13 cellular contexts compared by ENCODE assay signal in the genomic region with DNA sequence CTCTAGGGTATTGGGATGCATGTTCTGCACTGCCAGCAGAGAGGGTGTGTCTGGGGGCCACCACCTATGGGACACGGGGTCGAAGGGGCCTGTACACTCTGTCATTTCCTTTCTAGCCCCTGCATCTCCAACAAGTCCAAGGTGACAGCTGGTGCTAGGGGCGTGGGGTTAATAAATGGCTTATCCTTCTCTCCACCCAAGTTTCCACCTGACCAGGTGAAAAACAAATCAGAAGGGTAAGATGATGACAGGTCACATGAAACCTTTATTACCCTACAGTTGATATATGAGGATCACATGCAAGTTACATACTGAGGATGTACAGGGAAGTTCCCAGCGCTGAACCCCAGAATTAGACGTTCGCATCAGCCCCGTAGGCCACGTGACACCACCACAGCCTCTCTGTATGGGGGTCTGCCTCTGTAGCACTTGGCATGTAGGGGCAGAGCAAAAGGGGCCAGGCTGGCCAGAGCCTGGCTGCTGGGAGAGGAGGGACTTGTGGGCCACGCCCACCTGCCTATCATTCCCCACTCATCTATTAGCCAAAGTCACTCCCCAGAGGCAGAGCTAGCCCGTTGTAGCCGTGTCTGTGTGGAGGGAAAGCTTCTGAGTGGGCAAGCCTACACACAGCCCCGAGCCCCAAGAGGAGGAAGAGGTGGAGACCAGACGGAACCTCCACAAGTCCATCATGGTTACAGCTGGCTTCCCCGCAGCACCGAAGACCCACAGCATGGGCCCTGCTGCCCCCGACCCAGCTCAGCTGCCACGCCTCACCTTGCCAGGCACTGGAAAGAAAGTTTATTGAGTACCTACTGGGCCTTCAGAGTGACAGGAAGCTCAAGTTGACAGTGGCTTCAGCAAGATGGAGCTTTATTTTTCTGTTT. TPM values are rescaled to one million over a fixed set of nuclear protein-coding genes. Genes with fewer than 3 reads are reported as not detected.
DNase-seq lines count a peak whose midpoint lies in the region; ATAC-seq, FAIRE-seq and TF ChIP-seq lines count a peak whose summit lies in the region.
"Had no signal": no experiment of that assay in that cellular context is flagged by ENCODE, and none has a peak within 500 bp of the region (broad histone marks: within the 10 kb centered on the region; RNA-seq: fewer than 3 reads in every experiment).

No MANE protein-coding gene starts in this region.

- no peak overlapping the region for H2BK5ac ChIP-seq in IMR-90 (ENCODE audit: low read depth, low read length, poor library complexity, severe bottlenecking)
- H2BK5ac ChIP-seq in mesendoderm (ENCODE audit: low read length) = no peak overlapping the region

- peaks cover 5 to 13% of the 10 kb centered on the region in 2 donors for H3K4me1 Mint-ChIP-seq in stimulated activated naive B cell treated with anti-CD40 and anti-IgM and Interleukin-4, amounts not matched to agents 10 μg/mL and 1 μg/mL and 100 μg/mL, for 72 hours

- no peaks in the 10 kb centered on the region for H3K27me3 Mint-ChIP-seq in stimulated activated naive B cell treated with anti-CD40 and anti-IgM and Interleukin-4, amounts not matched to agents 10 μg/mL and 1 μg/mL and 100 μg/mL, for 72 hours

- H4K91ac ChIP-seq in IMR-90 (ENCODE audit: insufficient read depth, low read depth, low read length) = no peak overlapping the region

- dilution Hi-C loops in IMR-90 (cut with HindIII; ENCODE audit: low sequenced_read_pairs, unreplicated experiment) = no loop called here

- POLR2A ChIA-PET in IMR-90 (lab: Charles Lee; ENCODE audit: unreplicated experiment) = no interaction called here
- POLR2A ChIA-PET in K562 (lab: Yijun Ruan, JAX) = interaction anchor here (0.6 to 2.8 kb wide), 3 partner anchors 9 to 22 kb away, joined by 3 to 14 read pairs (median 6); partner anchors contain the start of gene RABL6

- H3K4me3 ChIP-seq in IMR-90 (ENCODE audit: insufficient read depth, low read depth, low read length) = no peak overlapping the region
- no peak overlapping the region for H3K4me3 ChIP-seq in K562
- no peak overlapping the region for H3K4me3 ChIP-seq in osteoblast (ENCODE audit: insufficient read depth, low read length)
- H3K4me3 ChIP-seq in mesendoderm (ENCODE audit: low read length) = no peak overlapping the region
- H3K4me3 ChIP-seq: esophagus muscularis mucosa had no signal

- H3K27ac Mint-ChIP-seq in stimulated activated naive B cell treated with anti-CD40 and anti-IgM and Interleukin-4, amounts not matched to agents 10 μg/mL and 1 μg/mL and 100 μg/mL, for 72 hours = no peak overlapping the region

- H3K79me1 ChIP-seq in IMR-90 (ENCODE audit: low read depth in 1 of 2, low read length in 2 of 2) = peaks cover 3 to 24% of the 10 kb centered on the region in 2 experiments; a peak in 3 of 4 replicates
- H3K79me1 ChIP-seq in mesendoderm (ENCODE audit: low read length) = peaks cover 2% of the 10 kb centered on the region

- peak; percentile 87 for FAIRE-seq in K562 (lab: Jason Lieb, UNC)

- no TSS peak for BruUV-seq in IMR-90 (replicated peaks; lab: Mats Ljungman, UMichigan)
- BruUV-seq in K562 (replicated peaks; lab: Mats Ljungman, UMichigan) = no TSS peak

- no peak for TF ChIP-seq CTCF in IMR-90 (conservative IDR thresholded peaks at IDR 0.05; ENCODE audit: low read depth, low read length)
- TF ChIP-seq CTCF in K562 (IDR thresholded peaks at IDR 0.05 in 2 of 3, conservative IDR thresholded peaks at IDR 0.05 in 1 of 3; ENCODE audit: insufficient read depth in 2 of 3, low read depth in 1 of 3, low read length in 3 of 3) = no peak
- TF ChIP-seq CTCF in osteoblast (IDR thresholded peaks at IDR 0.05; ENCODE audit: extremely low read depth, low read depth, low read length) = no peak

- H2BK120ac ChIP-seq in IMR-90 (ENCODE audit: low read depth, low read length) (no peak overlapping the region), mesendoderm (ENCODE audit: low read depth, low read length) (no peak overlapping the region)

- H3K79me2 ChIP-seq in K562 (ENCODE audit: control insufficient read depth, insufficient read depth, low read length) = peaks cover 19% of the 10 kb centered on the region
- H3K79me2 ChIP-seq in osteoblast (ENCODE audit: insufficient read depth, low read length) = peaks cover 11% of the 10 kb centered on the region
- no peaks in the 10 kb centered on the region for H3K79me2 ChIP-seq in mesendoderm (ENCODE audit: control insufficient read depth, insufficient read depth, low read length)

- no peak overlapping the region for H3K56ac ChIP-seq in IMR-90 (ENCODE audit: extremely low read depth, insufficient read depth, low read length)
- H3K56ac ChIP-seq in mesendoderm (ENCODE audit: low read length) = no peak overlapping the region

- H3K4me1 ChIP-seq in IMR-90 (ENCODE audit: control insufficient read depth, insufficient read depth, low read length) = peaks cover 8% of the 10 kb centered on the region
- H3K4me1 ChIP-seq in K562 (replicated peaks in 1 of 2; ENCODE audit: control insufficient read depth in 2 of 2, insufficient read depth in 2 of 2, low read length in 2 of 2) = peaks cover 56 to 58% of the 10 kb centered on the region in 2 experiments
- peaks cover 15% of the 10 kb centered on the region for H3K4me1 ChIP-seq in osteoblast (ENCODE audit: insufficient read depth, low read length)
- peaks cover 6% of the 10 kb centered on the region for H3K4me1 ChIP-seq in mesendoderm (ENCODE audit: control insufficient read depth, low read depth, low read length)

- H2BK20ac ChIP-seq in IMR-90 (ENCODE audit: low read depth, low read length) = no peak overlapping the region

- H3K9me1 ChIP-seq in IMR-90 (ENCODE audit: insufficient read depth, low read length) = no peaks in the 10 kb centered on the region
- peaks cover 4% of the 10 kb centered on the region for H3K9me1 ChIP-seq in K562 (ENCODE audit: control insufficient read depth, insufficient read depth, low read length)

- H3K36me3 ChIP-seq in IMR-90 (ENCODE audit: control insufficient read depth, insufficient read depth, low read length) (peaks cover 8% of the 10 kb centered on the region; the same call in 1 of the 2 replicates), K562 (ENCODE audit: control insufficient read depth, insufficient read depth, low read length) (peaks cover 18% of the 10 kb centered on the region; the same call in 1 of the 3 replicates), osteoblast (ENCODE audit: insufficient read depth, low read length) (peaks cover 6% of the 10 kb centered on the region), mesendoderm (ENCODE audit: control insufficient read depth, insufficient read depth, low read length) (no peaks in the 10 kb centered on the region)

- TF ChIP-seq RAD21 in IMR-90 (IDR thresholded peaks at IDR 0.05; ENCODE audit: low read length) (no peak), K562 (CRISPR knock-in tag; conservative IDR thresholded peaks at IDR 0.05 in 1 of 2, IDR thresholded peaks at IDR 0.05 in 1 of 2) (no peak)

- H3K27me3 ChIP-seq in IMR-90 (ENCODE audit: control insufficient read depth, insufficient read depth, low read length) = peaks cover 4% of the 10 kb centered on the region; the same call in 1 of the 2 replicates
- no peaks in the 10 kb centered on the region for H3K27me3 ChIP-seq in K562 (ENCODE audit: control insufficient read depth in 2 of 2, insufficient read depth in 2 of 2, low read length in 2 of 2)
- peaks cover 21% of the 10 kb centered on the region for H3K27me3 ChIP-seq in osteoblast (ENCODE audit: insufficient read depth, low read length)
- no peaks in the 10 kb centered on the region for H3K27me3 ChIP-seq in mesendoderm (ENCODE audit: insufficient read depth, low read length, poor library complexity)

- CTCF ChIA-PET in IMR-90 (lab: Yijun Ruan, JAX) (no interaction called here), K562 (lab: Yijun Ruan, JAX; ENCODE audit: low intra/inter-chr PET ratio) (no interaction called here)

- peak overlapping the region in 1 of 2 donors; percentile 16 for H3K4me3 Mint-ChIP-seq in stimulated activated naive B cell treated with anti-CD40 and anti-IgM and Interleukin-4, amounts not matched to agents 10 μg/mL and 1 μg/mL and 100 μg/mL, for 72 hours

- H2BK15ac ChIP-seq in IMR-90 (ENCODE audit: low read depth, low read length) (no peak overlapping the region), mesendoderm (replicated peaks; ENCODE audit: low read depth) (no peak overlapping the region)

- H2AFZ ChIP-seq in IMR-90 (replicated peaks; ENCODE audit: low read length, poor library complexity) (no peak overlapping the region), K562 (ENCODE audit: low read depth, low read length) (no peak overlapping the region), osteoblast (ENCODE audit: low read length) (no peak overlapping the region)

- no peak overlapping the region for H4K5ac ChIP-seq in IMR-90 (ENCODE audit: low read depth, low read length)
- H4K5ac ChIP-seq in mesendoderm (ENCODE audit: low read length) = no peak overlapping the region

- in situ Hi-C loops in IMR-90 (cut with MboI; ENCODE audit: low sequenced_read_pairs) (no loop called here), K562 (cut with MboI) (loop anchor here (25.0 kb wide), 1 partner anchor 444 kb away; the partner anchor contains the start of genes CYSRT1, RNF224, SLC34A3 and TUBB4B)

- H4K20me1 ChIP-seq in IMR-90 (ENCODE audit: insufficient read depth, low read length) = peaks cover 14% of the 10 kb centered on the region
- peaks cover 5% of the 10 kb centered on the region; the same call in 1 of the 2 replicates for H4K20me1 ChIP-seq in K562 (replicated peaks; ENCODE audit: control insufficient read depth, insufficient read depth, low read length)
- H4K20me1 ChIP-seq in osteoblast (ENCODE audit: insufficient read depth, low read length) = peaks cover 18% of the 10 kb centered on the region

- H3K18ac ChIP-seq in IMR-90 (ENCODE audit: low read depth, low read length) (no peak overlapping the region), mesendoderm (ENCODE audit: low read length) (no peak overlapping the region)

- no peak for ATAC-seq in IMR-90 (ENCODE audit: low read depth)
- peak; percentile 34 for ATAC-seq in K562
- no peak for ATAC-seq in stimulated activated naive B cell treated with anti-CD40 and anti-IgM and Interleukin-4, amounts not matched to agents 10 μg/mL and 1 μg/mL and 100 μg/mL, for 72 hours (replicated peaks)
- ATAC-seq: Right ventricle myocardium inferior had no signal

- TF ChIP-seq EP300 in K562 (IDR thresholded peaks at IDR 0.05; ENCODE audit: low read length) = no peak

- TF ChIP-seq POLR2A in IMR-90 (IDR thresholded peaks at IDR 0.05; ENCODE audit: low read depth, low read length) = no peak
- TF ChIP-seq POLR2A in K562 (conservative IDR thresholded peaks at IDR 0.05) = no peak

- H3K27ac ChIP-seq in IMR-90 (ENCODE audit: insufficient read depth, low read length) = no peak overlapping the region
- no peak overlapping the region for H3K27ac ChIP-seq in K562 (ENCODE audit: extremely low read depth, low read depth, low read length)
- H3K27ac ChIP-seq in osteoblast (ENCODE audit: low read depth, low read length) = no peak overlapping the region
- H3K27ac ChIP-seq in mesendoderm (ENCODE audit: low read depth, low read length) = no peak overlapping the region

- DNase-seq in NCI-H748 (lab: John Stamatoyannopoulos, UW; ENCODE audit: unreplicated experiment) (peak; percentile 27), NCI-H748 treated with DMSO at 0.1 percent for 48 hours (lab: John Stamatoyannopoulos, UW) (no peak), IMR-90 (no peak), K562 (ENCODE audit: extremely low read depth in 1 of 4, low spot score in 3 of 4) (peak; percentile 42 to 84 (median 50)), osteoblast (ENCODE audit: insufficient read length, low spot score, missing footprints) (peak; percentile 42), mesendoderm (no peak), T-helper 9 cell (no peak)
- no peak for DNase-seq in stimulated activated naive B cell treated with anti-CD40 and anti-IgM and Interleukin-4, amounts not matched to agents 10 μg/mL and 1 μg/mL and 100 μg/mL, for 72 hours
- DNase-seq: activated T-cell treated with anti-CD3 and anti-CD28 coated beads, Interleukin-2, amount 50 U/mL, for 48 hours; central memory CD4-positive, alpha-beta T cell; NCI-H345 had no signal

- H3K9me3 ChIP-seq in IMR-90 (ENCODE audit: control insufficient read depth, insufficient read depth, low read length) (no peaks in the 10 kb centered on the region), K562 (replicated peaks; ENCODE audit: control insufficient read depth, insufficient read depth, low read depth, low read length) (no peaks in the 10 kb centered on the region), osteoblast (ENCODE audit: low read depth, low read length) (no peaks in the 10 kb centered on the region)
- H3K9me3 ChIP-seq: esophagus muscularis mucosa had no signal

- H3K9me3 Mint-ChIP-seq in stimulated activated naive B cell treated with anti-CD40 and anti-IgM and Interleukin-4, amounts not matched to agents 10 μg/mL and 1 μg/mL and 100 μg/mL, for 72 hours = no peaks in the 10 kb centered on the region

- H4K8ac ChIP-seq in IMR-90 (ENCODE audit: low read depth in 2 of 2, low read length in 2 of 2) (no peak overlapping the region), mesendoderm (ENCODE audit: low read depth, low read length) (no peak overlapping the region)

- no peak overlapping the region for H3K4ac ChIP-seq in IMR-90 (ENCODE audit: low read depth, low read length)
- H3K4ac ChIP-seq in mesendoderm (ENCODE audit: low read depth, low read length) = no peak overlapping the region

- H3K9ac ChIP-seq in IMR-90 (ENCODE audit: low read depth, low read length) (no peak overlapping the region), K562 (ENCODE audit: insufficient read depth in 1 of 2, low read depth in 2 of 2, low read length in 2 of 2) (peak overlapping the region in 1 of 2 experiments; percentile 93; a peak in 1 of 4 replicates), mesendoderm (ENCODE audit: low read length) (no peak overlapping the region)

- peak overlapping the region; percentile 44; the same call in 1 of the 2 replicates for H2AK5ac ChIP-seq in IMR-90 (ENCODE audit: low read depth, low read length)
- no peak overlapping the region for H2AK5ac ChIP-seq in mesendoderm (ENCODE audit: low read length)

- H3K4me2 ChIP-seq in IMR-90 (ENCODE audit: low read depth, low read length) (no peak overlapping the region), K562 (ENCODE audit: insufficient read depth, low read length) (peak overlapping the region; percentile 32; the same call in 1 of the 2 replicates), osteoblast (ENCODE audit: insufficient read depth, low read length) (no peak overlapping the region), mesendoderm (ENCODE audit: low read length) (no peak overlapping the region)

- no CpG with 5 or more reads among the region's 17 CpGs for WGBS in IMR-90 (ENCODE audit: extremely low coverage in 2 of 2, insufficient read length in 1 of 2), 2 experiments
- WGBS in K562 (ENCODE audit: insufficient coverage, low coverage, missing lambda C conversion rate) = 43% methylated on average over 15 of the region's 17 CpGs
- no CpG with 5 or more reads among the region's 17 CpGs for WGBS in mesendoderm (ENCODE audit: extremely low coverage, insufficient coverage, low lambda C conversion rate)

- H3K14ac ChIP-seq in IMR-90 (replicated peaks; ENCODE audit: low read depth, low read length) = no peak overlapping the region

- peaks cover 0 to 13% of the 10 kb centered on the region in 2 donors for H3K36me3 Mint-ChIP-seq in stimulated activated naive B cell treated with anti-CD40 and anti-IgM and Interleukin-4, amounts not matched to agents 10 μg/mL and 1 μg/mL and 100 μg/mL, for 72 hours

- intact Hi-C loops in IMR-90 (cut with micrococcal nuclease) = no loop called here
- intact Hi-C loops in K562 (cut with micrococcal nuclease) = no loop called here

- H3K23ac ChIP-seq in IMR-90 (ENCODE audit: low read depth, low read length) = no peak overlapping the region
- no peak overlapping the region for H3K23ac ChIP-seq in mesendoderm (ENCODE audit: low read length)

- H2AK9ac ChIP-seq in IMR-90 (replicated peaks; ENCODE audit: low read depth, low read length, poor library complexity) = no peak overlapping the region

RNA-seq across cellular contexts. Expression of gene TMEM141, which starts 2.2 kb away (rescaled TPM):
- 37.2 and 39.1 TPM in 2 replicates for total RNA-seq in IMR-90 (2012; rRNA removed)
- polyA plus RNA-seq in IMR-90 (2012; rRNA removed) = 72.6 and 77.8 TPM in 2 replicates
- 34.8 and 74.5 TPM in 2 replicates for polyA plus RNA-seq in IMR-90 (2012; cell fraction: cytosol; rRNA removed)
- polyA plus RNA-seq in IMR-90 (2012; cell fraction: nucleus; rRNA removed; ENCODE audit: low replicate concordance) = 41.7 and 43.6 TPM in 2 replicates
- total RNA-seq in K562 (2011; cell fraction: chromatin; rRNA removed; ENCODE audit: low replicate concordance) = 14.3 and 58.8 TPM in 2 replicates
- total RNA-seq in K562 (2011; cell fraction: nucleolus; rRNA removed) = 81.7 and 85.9 TPM in 2 replicates
- 50.0 and 50.2 TPM in 2 replicates for total RNA-seq in K562 (2011; cell fraction: nucleoplasm; rRNA removed)
- 113 and 143 TPM in 2 replicates for total RNA-seq in K562 (2014; rRNA removed)
- total RNA-seq in K562 (2014; rRNA removed; fragmentation: Illumina TruSeq; extraction: Trizol) = 36.2 and 53.6 TPM in 2 replicates
- total RNA-seq in K562 (2015; rRNA removed; fragmentation: Illumina TruSeq; extraction: Trizol) = 68.9 and 69.5 TPM in 2 replicates
- total RNA-seq in K562 (2021) = 78.7 and 94.7 TPM in 2 replicates
- 74.8 and 80.1 TPM in 2 replicates for polyA plus RNA-seq in K562 (2011; rRNA removed)
- 132 and 164 TPM in 2 replicates for polyA plus RNA-seq in K562 (2011; cell fraction: cytosol; rRNA removed)
- 87.8 and 100 TPM in 2 replicates for polyA plus RNA-seq in K562 (2011; cell fraction: nucleus; rRNA removed)
- polyA plus RNA-seq in K562 (2012) = 76.7 and 87.0 TPM in 2 replicates
- polyA plus RNA-seq in K562 (2014; fragmentation: Illumina TruSeq; extraction: Trizol) = 110 and 112 TPM in 2 replicates
- 10 to 100 TPM; 21.5 to 35.8 TPM for polyA plus RNA-seq in K562 (2014; fragmentation: Nextera tagmentation; extraction: Ambion mirVana)
- 123 and 134 TPM in 2 replicates for polyA plus RNA-seq in K562 (2014; rRNA removed)
- polyA minus RNA-seq in K562 (2011; rRNA and poly(A)+ RNA removed) = 10.4 and 13.4 TPM in 2 replicates
- polyA minus RNA-seq in K562 (2011; cell fraction: cytosol; rRNA and poly(A)+ RNA removed) = 13.7 and 16.5 TPM in 2 replicates
- polyA minus RNA-seq in K562 (2011; cell fraction: nucleus; rRNA and poly(A)+ RNA removed) = 31.6 and 42.7 TPM in 2 replicates
- 31.8 and 39.8 TPM in 2 replicates for total RNA-seq in osteoblast
- 29.9 TPM for polyA plus RNA-seq in mesendoderm (2013, experiment 1 of 2)
- polyA plus RNA-seq in mesendoderm (2013, experiment 2 of 2) = 29.3 TPM

RNA-seq across cellular contexts. Expression of gene CCDC183, which starts 2.8 kb away (rescaled TPM):
- total RNA-seq in IMR-90 (2012; rRNA removed) (under 0.01 TPM in 1 of 2 replicates, not detected in the other), K562 (2014; rRNA removed) (0.12 TPM in 1 of 2 replicates, not detected in the other), K562 (2014; rRNA removed; fragmentation: Illumina TruSeq; extraction: Trizol) (not detected in 2 replicates), K562 (2015; rRNA removed; fragmentation: Illumina TruSeq; extraction: Trizol) (0.19 and 0.22 TPM in 2 replicates), K562 (2021) (0.29 and 0.54 TPM in 2 replicates), osteoblast (under 0.01 TPM in 1 of 2 replicates, not detected in the other)
- polyA plus RNA-seq in IMR-90 (2012; rRNA removed) (0.29 and 0.44 TPM in 2 replicates), K562 (2011; rRNA removed) (0.60 and 0.65 TPM in 2 replicates), K562 (2014; fragmentation: Illumina TruSeq; extraction: Trizol) (0.12 and 0.33 TPM in 2 replicates), K562 (2014; fragmentation: Nextera tagmentation; extraction: Ambion mirVana) (not detected), K562 (2014; rRNA removed) (0.21 and 1.7 TPM in 2 replicates)
- polyA plus RNA-seq in IMR-90 (2012; cell fraction: cytosol; rRNA removed) = 0.45 TPM in 1 of 2 replicates, not detected in the other
- 5.5 and 7.3 TPM in 2 replicates for polyA plus RNA-seq in IMR-90 (2012; cell fraction: nucleus; rRNA removed; ENCODE audit: low replicate concordance)
- total RNA-seq in K562 (2011; cell fraction: chromatin; rRNA removed; ENCODE audit: low replicate concordance) = 2.0 and 6.7 TPM in 2 replicates
- total RNA-seq in K562 (2011; cell fraction: nucleolus; rRNA removed) = 1.2 and 2.7 TPM in 2 replicates
- 1.7 and 3.0 TPM in 2 replicates for total RNA-seq in K562 (2011; cell fraction: nucleoplasm; rRNA removed)
- 0.27 and 0.30 TPM in 2 replicates for polyA plus RNA-seq in K562 (2011; cell fraction: cytosol; rRNA removed)
- 8.9 and 13.6 TPM in 2 replicates for polyA plus RNA-seq in K562 (2011; cell fraction: nucleus; rRNA removed)
- 0.96 and 3.6 TPM in 2 replicates for polyA plus RNA-seq in K562 (2012)
- not detected in 2 replicates for polyA minus RNA-seq in K562 (2011; rRNA and poly(A)+ RNA removed)
- not detected in 2 replicates for polyA minus RNA-seq in K562 (2011; cell fraction: cytosol; rRNA and poly(A)+ RNA removed)
- polyA minus RNA-seq in K562 (2011; cell fraction: nucleus; rRNA and poly(A)+ RNA removed) = 1.1 and 1.6 TPM in 2 replicates
- polyA plus RNA-seq in mesendoderm (2013, experiment 1 of 2) = 0.17 TPM
- 0.25 TPM for polyA plus RNA-seq in mesendoderm (2013, experiment 2 of 2)

RNA-seq across cellular contexts. Expression of gene RABL6, which starts 14.4 kb away (rescaled TPM):
- total RNA-seq in IMR-90 (2012; rRNA removed) = 43.9 and 47.5 TPM in 2 replicates
- 37.1 and 40.4 TPM in 2 replicates for polyA plus RNA-seq in IMR-90 (2012; rRNA removed)
- 20.9 and 39.1 TPM in 2 replicates for polyA plus RNA-seq in IMR-90 (2012; cell fraction: cytosol; rRNA removed)
- polyA plus RNA-seq in IMR-90 (2012; cell fraction: nucleus; rRNA removed; ENCODE audit: low replicate concordance) = 60.9 and 121 TPM in 2 replicates
- 250 and 572 TPM in 2 replicates for total RNA-seq in K562 (2011; cell fraction: chromatin; rRNA removed; ENCODE audit: low replicate concordance)
- total RNA-seq in K562 (2011; cell fraction: nucleolus; rRNA removed) = 321 and 330 TPM in 2 replicates
- total RNA-seq in K562 (2011; cell fraction: nucleoplasm; rRNA removed) = 231 and 237 TPM in 2 replicates
- total RNA-seq in K562 (2014; rRNA removed) = 141 and 154 TPM in 2 replicates
- total RNA-seq in K562 (2014; rRNA removed; fragmentation: Illumina TruSeq; extraction: Trizol) = 34.2 and 44.6 TPM in 2 replicates
- 84.5 and 85.0 TPM in 2 replicates for total RNA-seq in K562 (2015; rRNA removed; fragmentation: Illumina TruSeq; extraction: Trizol)
- 165 and 181 TPM in 2 replicates for total RNA-seq in K562 (2021)
- polyA plus RNA-seq in K562 (2011; rRNA removed) = 109 and 142 TPM in 2 replicates
- polyA plus RNA-seq in K562 (2011; cell fraction: cytosol; rRNA removed) = 89.0 and 119 TPM in 2 replicates
- polyA plus RNA-seq in K562 (2011; cell fraction: nucleus; rRNA removed) = 341 and 396 TPM in 2 replicates
- 134 and 138 TPM in 2 replicates for polyA plus RNA-seq in K562 (2012)
- polyA plus RNA-seq in K562 (2014; fragmentation: Illumina TruSeq; extraction: Trizol) = 68.9 and 82.6 TPM in 2 replicates
- 1 to 10 TPM; 5.6 to 6.4 TPM for polyA plus RNA-seq in K562 (2014; fragmentation: Nextera tagmentation; extraction: Ambion mirVana)
- polyA plus RNA-seq in K562 (2014; rRNA removed) = 121 and 124 TPM in 2 replicates
- polyA minus RNA-seq in K562 (2011; rRNA and poly(A)+ RNA removed) = 64.4 and 75.7 TPM in 2 replicates
- polyA minus RNA-seq in K562 (2011; cell fraction: cytosol; rRNA and poly(A)+ RNA removed) = 71.6 and 75.2 TPM in 2 replicates
- polyA minus RNA-seq in K562 (2011; cell fraction: nucleus; rRNA and poly(A)+ RNA removed) = 89.1 and 116 TPM in 2 replicates
- total RNA-seq in osteoblast = 64.2 and 64.8 TPM in 2 replicates
- 81.0 TPM for polyA plus RNA-seq in mesendoderm (2013, experiment 1 of 2)
- polyA plus RNA-seq in mesendoderm (2013, experiment 2 of 2) = 80.3 TPM

RNA-seq across cellular contexts. Expression of gene LCN15, which starts 29.0 kb away (rescaled TPM):
- total RNA-seq in IMR-90 (2012; rRNA removed) = not detected in 2 replicates
- not detected in 2 replicates for polyA plus RNA-seq in IMR-90 (2012; rRNA removed)
- polyA plus RNA-seq in IMR-90 (2012; cell fraction: cytosol; rRNA removed) = not detected in 2 replicates
- not detected in 2 replicates for polyA plus RNA-seq in IMR-90 (2012; cell fraction: nucleus; rRNA removed; ENCODE audit: low replicate concordance)
- total RNA-seq in K562 (2011; cell fraction: chromatin; rRNA removed; ENCODE audit: low replicate concordance) = 0.37 TPM in 1 of 2 replicates, not detected in the other
- total RNA-seq in K562 (2011; cell fraction: nucleolus; rRNA removed) = 0.13 and 0.33 TPM in 2 replicates
- 0.22 and 0.38 TPM in 2 replicates for total RNA-seq in K562 (2011; cell fraction: nucleoplasm; rRNA removed)
- not detected in 2 replicates for total RNA-seq in K562 (2014; rRNA removed)
- total RNA-seq in K562 (2014; rRNA removed; fragmentation: Illumina TruSeq; extraction: Trizol) = not detected in 2 replicates
- not detected in 2 replicates for total RNA-seq in K562 (2015; rRNA removed; fragmentation: Illumina TruSeq; extraction: Trizol)
- total RNA-seq in K562 (2021) = not detected in 2 replicates
- polyA plus RNA-seq in K562 (2011; rRNA removed) = 0.11 TPM in 1 of 2 replicates, not detected in the other
- polyA plus RNA-seq in K562 (2011; cell fraction: cytosol; rRNA removed) = 0.15 and 0.18 TPM in 2 replicates
- 0.30 and 0.37 TPM in 2 replicates for polyA plus RNA-seq in K562 (2011; cell fraction: nucleus; rRNA removed)
- 0.24 TPM in 1 of 2 replicates, not detected in the other for polyA plus RNA-seq in K562 (2012)
- not detected in 2 replicates for polyA plus RNA-seq in K562 (2014; fragmentation: Illumina TruSeq; extraction: Trizol)
- polyA plus RNA-seq in K562 (2014; fragmentation: Nextera tagmentation; extraction: Ambion mirVana) = not detected
- 0.13 and 0.66 TPM in 2 replicates for polyA plus RNA-seq in K562 (2014; rRNA removed)
- not detected in 2 replicates for polyA minus RNA-seq in K562 (2011; rRNA and poly(A)+ RNA removed)
- not detected in 2 replicates for polyA minus RNA-seq in K562 (2011; cell fraction: cytosol; rRNA and poly(A)+ RNA removed)
- polyA minus RNA-seq in K562 (2011; cell fraction: nucleus; rRNA and poly(A)+ RNA removed) = 0.11 TPM in 1 of 2 replicates, not detected in the other
- not detected in 2 replicates for total RNA-seq in osteoblast
- 0.06 TPM for polyA plus RNA-seq in mesendoderm (2013, experiment 1 of 2)
- polyA plus RNA-seq in mesendoderm (2013, experiment 2 of 2) = 0.10 TPM
- total RNA-seq: esophagus muscularis mucosa had no signal

RNA-seq across cellular contexts. Expression of gene LCN8, which starts 35.3 kb away (rescaled TPM):
- not detected in 2 replicates for total RNA-seq in IMR-90 (2012; rRNA removed)
- not detected in 2 replicates for polyA plus RNA-seq in IMR-90 (2012; rRNA removed)
- polyA plus RNA-seq in IMR-90 (2012; cell fraction: cytosol; rRNA removed) = not detected in 2 replicates
- not detected in 2 replicates for polyA plus RNA-seq in IMR-90 (2012; cell fraction: nucleus; rRNA removed; ENCODE audit: low replicate concordance)
- total RNA-seq in K562 (2011; cell fraction: chromatin; rRNA removed; ENCODE audit: low replicate concordance) = 0.14 TPM in 1 of 2 replicates, not detected in the other
- not detected in 2 replicates for total RNA-seq in K562 (2011; cell fraction: nucleolus; rRNA removed)
- not detected in 2 replicates for total RNA-seq in K562 (2011; cell fraction: nucleoplasm; rRNA removed)
- total RNA-seq in K562 (2014; rRNA removed) = not detected in 2 replicates
- total RNA-seq in K562 (2014; rRNA removed; fragmentation: Illumina TruSeq; extraction: Trizol) = not detected in 2 replicates
- total RNA-seq in K562 (2015; rRNA removed; fragmentation: Illumina TruSeq; extraction: Trizol) = not detected in 2 replicates
- total RNA-seq in K562 (2021) = not detected in 2 replicates
- polyA plus RNA-seq in K562 (2011; rRNA removed) = not detected in 2 replicates
- polyA plus RNA-seq in K562 (2011; cell fraction: cytosol; rRNA removed) = not detected in 2 replicates
- polyA plus RNA-seq in K562 (2011; cell fraction: nucleus; rRNA removed) = not detected in 2 replicates
- not detected in 2 replicates for polyA plus RNA-seq in K562 (2012)
- polyA plus RNA-seq in K562 (2014; fragmentation: Illumina TruSeq; extraction: Trizol) = not detected in 2 replicates
- not detected for polyA plus RNA-seq in K562 (2014; fragmentation: Nextera tagmentation; extraction: Ambion mirVana)
- polyA plus RNA-seq in K562 (2014; rRNA removed) = not detected in 2 replicates
- polyA minus RNA-seq in K562 (2011; rRNA and poly(A)+ RNA removed) = not detected in 2 replicates
- not detected in 2 replicates for polyA minus RNA-seq in K562 (2011; cell fraction: cytosol; rRNA and poly(A)+ RNA removed)
- polyA minus RNA-seq in K562 (2011; cell fraction: nucleus; rRNA and poly(A)+ RNA removed) = not detected in 2 replicates
- total RNA-seq in osteoblast = not detected in 2 replicates
- polyA plus RNA-seq in mesendoderm (2013, experiment 1 of 2) = not detected
- not detected for polyA plus RNA-seq in mesendoderm (2013, experiment 2 of 2)
- total RNA-seq: esophagus muscularis mucosa, Right ventricle myocardium inferior had no signal

Comparison
In these comparisons a context has a peak if more than half of its experiments do, and no peak if none do; other contexts are left out.
1. DNase-seq: peak in NCI-H748 (single experiment), K562 (4 of 4) and osteoblast (single experiment); none in NCI-H748 treated with DMSO at 0.1 percent for 48 hours (single experiment), IMR-90 (single experiment), mesendoderm (single experiment), stimulated activated naive B cell treated with anti-CD40 and anti-IgM and Interleukin-4, amounts not matched to agents 10 μg/mL and 1 μg/mL and 100 μg/mL, for 72 hours (single experiment) and T-helper 9 cell (single experiment).